ENCODE assay signal across 29 cellular contexts in the genomic region with DNA sequence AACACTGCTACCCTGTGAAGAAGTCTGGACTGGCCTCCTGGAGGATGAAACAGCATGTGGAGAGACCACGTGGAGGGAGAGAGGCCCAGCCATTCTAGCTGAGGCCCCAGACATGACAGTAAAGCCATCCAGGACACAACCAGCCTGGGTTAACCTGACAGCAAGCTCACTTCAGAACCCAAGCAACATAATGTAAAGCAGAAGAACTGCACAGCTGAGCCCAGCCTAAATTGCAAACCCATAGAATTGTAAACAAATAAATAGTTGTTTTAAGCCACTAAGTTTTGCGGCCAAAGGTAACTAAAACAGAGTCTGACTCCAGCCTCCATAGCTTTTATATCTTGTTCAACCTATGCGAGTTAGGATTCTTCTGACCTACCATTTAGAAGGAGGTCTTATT.
"Had no signal": no experiment of that assay in that cellular context is flagged by ENCODE, and none has a peak within 500 bp of the region (broad histone marks: within the 10 kb centered on the region; RNA-seq: fewer than 3 reads in every experiment).

No MANE protein-coding gene starts in this region.

- FAIRE-seq: colon, endometrium, endothelial cell of umbilical vein, frontal cortex had no signal

- H3K4me3 ChIP-seq: colonic mucosa, coronary artery, dorsolateral prefrontal cortex, esophagus muscularis mucosa, esophagus squamous epithelium, gastrocnemius medialis, gastroesophageal sphincter, heart left ventricle, heart right ventricle had no signal

- DNase-seq: colonic mucosa; cortex of kidney; dermis blood vessel endothelial cell; dorsolateral prefrontal cortex; effector CD4-positive, alpha-beta T cell; effector CD8-positive, alpha-beta T cell; effector memory CD4-positive, alpha-beta T cell; effector memory CD8-positive, alpha-beta T cell; endodermal cell; erythroblast; esophagus squamous epithelium; foreskin fibroblast; foreskin keratinocyte; foreskin melanocyte; gastrocnemius medialis; glutamatergic neuron; head of caudate nucleus; heart left ventricle; heart right ventricle had no signal

- H3K27me3 ChIP-seq: colonic mucosa, dorsolateral prefrontal cortex, esophagus muscularis mucosa, esophagus squamous epithelium, foreskin keratinocyte, gastrocnemius medialis, gastroesophageal sphincter, heart left ventricle, heart right ventricle had no signal

- H3K9me3 Mint-ChIP-seq: dendritic cell treated with granulocyte-macrophage colony-stimulating factor and Interleukin-4, amounts not matched to agents 40 ng/mL and 50 ng/mL, for 4 days; effector memory CD8-positive, alpha-beta T cell had no signal

- H3K27ac Mint-ChIP-seq: dendritic cell treated with granulocyte-macrophage colony-stimulating factor and Interleukin-4, amounts not matched to agents 40 ng/mL and 50 ng/mL, for 4 days; effector memory CD8-positive, alpha-beta T cell; endodermal cell had no signal

- H3K4me3 Mint-ChIP-seq: dendritic cell treated with granulocyte-macrophage colony-stimulating factor and Interleukin-4, amounts not matched to agents 40 ng/mL and 50 ng/mL, for 4 days; effector memory CD8-positive, alpha-beta T cell; endodermal cell had no signal

- ATAC-seq: effector memory CD8-positive, alpha-beta T cell; esophagus mucosa; foreskin keratinocyte; gastrocnemius medialis; gastroesophageal sphincter; heart left ventricle; heart right ventricle had no signal

- H3K4me1 ChIP-seq: colonic mucosa, esophagus muscularis mucosa, esophagus squamous epithelium, gastrocnemius medialis, gastroesophageal sphincter, heart left ventricle, heart right ventricle had no signal

- H3K27ac ChIP-seq: colonic mucosa, coronary artery, dorsolateral prefrontal cortex, epithelial cell of prostate, esophagus muscularis mucosa, esophagus squamous epithelium, foreskin keratinocyte, gastrocnemius medialis, gastroesophageal sphincter, heart left ventricle, heart right ventricle had no signal

- H3K36me3 ChIP-seq: colonic mucosa, esophagus muscularis mucosa had no signal

- H3K27me3 Mint-ChIP-seq: dendritic cell treated with granulocyte-macrophage colony-stimulating factor and Interleukin-4, amounts not matched to agents 40 ng/mL and 50 ng/mL, for 4 days; effector memory CD8-positive, alpha-beta T cell had no signal

- H3K9me3 ChIP-seq: colonic mucosa, esophagus muscularis mucosa, esophagus squamous epithelium, gastrocnemius medialis, gastroesophageal sphincter had no signal
